In the genomic region with DNA sequence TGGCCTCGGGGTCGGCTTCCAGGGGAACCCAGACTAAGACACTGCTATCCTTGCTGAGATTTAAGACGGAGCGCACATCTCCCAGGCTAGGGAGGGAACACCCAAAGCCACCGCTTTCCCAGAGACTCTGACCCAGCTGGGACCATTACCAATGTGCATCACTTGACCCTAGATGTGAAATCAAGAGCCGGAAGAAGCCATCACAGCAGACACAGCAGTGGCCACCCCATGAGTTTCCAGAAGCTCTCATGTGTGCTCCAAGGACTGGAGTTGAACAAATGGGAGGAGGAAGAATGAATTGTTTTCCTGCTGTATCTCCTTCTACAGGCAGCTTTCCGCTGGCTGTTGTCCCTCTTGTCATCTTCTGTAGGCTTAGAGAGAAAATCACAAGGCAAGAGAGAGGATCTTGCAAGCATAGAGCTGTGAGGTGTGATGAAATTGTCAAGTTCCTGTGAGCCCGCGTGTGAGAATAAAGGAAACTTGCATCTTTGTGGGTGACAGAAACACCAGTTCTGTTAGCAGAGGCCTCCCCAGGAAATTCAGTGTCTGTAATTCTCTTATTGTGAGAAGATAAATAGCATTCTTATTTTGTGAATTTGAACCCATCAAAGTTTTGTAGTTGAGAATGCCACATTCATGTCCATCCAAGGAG, we compare ENCODE assay signal across 22 cellular contexts.
DNase-seq lines count a peak whose midpoint lies in the region; ATAC-seq and TF ChIP-seq lines count a peak whose summit lies in the region.
"Had no signal": no experiment of that assay in that cellular context is flagged by ENCODE, and none has a peak within 500 bp of the region (broad histone marks: within the 10 kb centered on the region; RNA-seq: fewer than 3 reads in every experiment).

No MANE protein-coding gene starts in this region.

- H3K9ac ChIP-seq in endodermal cell (ENCODE audit: extremely low read depth, low read length, poor library complexity, severe bottlenecking), result no peak overlapping the region

- intact Hi-C loops in Right ventricle myocardium superior (cut with DNase I), result no loop called here

- H3K27me3 ChIP-seq in endodermal cell (ENCODE audit: control insufficient read depth, insufficient read depth, low read length, poor library complexity, severe bottlenecking), result no peaks in the 10 kb centered on the region
- no peaks in the 10 kb centered on the region for H3K27me3 ChIP-seq in thymus (ENCODE audit: control insufficient read depth, insufficient read depth)

- peaks cover 15% of the 10 kb centered on the region for H3K4me1 Mint-ChIP-seq in activated T-cell treated with anti-CD3 and anti-CD28 coated beads, Interleukin-2, amount 50 U/mL, for 24 hours (ENCODE audit: low read depth)
- H3K4me1 Mint-ChIP-seq in endodermal cell, result peaks cover 12% of the 10 kb centered on the region
- H3K4me1 Mint-ChIP-seq: activated CD4-positive, alpha-beta memory T cell treated with anti-CD3 and anti-CD28 coated beads, Interleukin-2, amount 10 ng/mL, durations not matched to agents 7 days and 5 days had no signal

- no peak overlapping the region for H3K4me3 Mint-ChIP-seq in activated T-cell treated with anti-CD3 and anti-CD28 coated beads, Interleukin-2, amount 50 U/mL, for 24 hours
- H3K4me3 Mint-ChIP-seq in endodermal cell, result no peak overlapping the region
- H3K4me3 Mint-ChIP-seq: activated CD4-positive, alpha-beta memory T cell treated with anti-CD3 and anti-CD28 coated beads, Interleukin-2, amount 10 ng/mL, durations not matched to agents 7 days and 5 days; WTC11 had no signal

- no peaks in the 10 kb centered on the region for H3K36me3 Mint-ChIP-seq in activated T-cell treated with anti-CD3 and anti-CD28 coated beads, Interleukin-2, amount 50 U/mL, for 24 hours (ENCODE audit: low read depth)
- H3K36me3 Mint-ChIP-seq in endodermal cell (ENCODE audit: low read depth), result no peaks in the 10 kb centered on the region
- H3K36me3 Mint-ChIP-seq: WTC11 had no signal

- H3K36me3 ChIP-seq in endodermal cell (ENCODE audit: control insufficient read depth, insufficient read depth, low read length) (no peaks in the 10 kb centered on the region), thymus (ENCODE audit: control insufficient read depth, insufficient read depth) (no peaks in the 10 kb centered on the region)
- H3K36me3 ChIP-seq: gastroesophageal sphincter had no signal

- no peak for TF ChIP-seq CTCF in endodermal cell (conservative IDR thresholded peaks at IDR 0.05)

- H3K4me1 ChIP-seq in endodermal cell (ENCODE audit: control insufficient read depth, insufficient read depth, low read length) (peaks cover 4% of the 10 kb centered on the region), thymus (ENCODE audit: control insufficient read depth, insufficient read depth, low read length) (peaks cover 46% of the 10 kb centered on the region)
- H3K4me1 ChIP-seq: A549, gastroesophageal sphincter, psoas muscle had no signal

- no peaks in the 10 kb centered on the region for H3K27me3 Mint-ChIP-seq in activated T-cell treated with anti-CD3 and anti-CD28 coated beads, Interleukin-2, amount 50 U/mL, for 24 hours
- no peaks in the 10 kb centered on the region for H3K27me3 Mint-ChIP-seq in endodermal cell (ENCODE audit: insufficient read depth)
- H3K27me3 Mint-ChIP-seq: activated CD4-positive, alpha-beta memory T cell treated with anti-CD3 and anti-CD28 coated beads, Interleukin-2, amount 10 ng/mL, durations not matched to agents 7 days and 5 days had no signal

- H3K27ac Mint-ChIP-seq in activated T-cell treated with anti-CD3 and anti-CD28 coated beads, Interleukin-2, amount 50 U/mL, for 24 hours, result peak overlapping the region; percentile 12
- H3K27ac Mint-ChIP-seq in endodermal cell, result no peak overlapping the region
- H3K27ac Mint-ChIP-seq: activated CD4-positive, alpha-beta memory T cell treated with anti-CD3 and anti-CD28 coated beads, Interleukin-2, amount 10 ng/mL, durations not matched to agents 7 days and 5 days; WTC11 had no signal

- no peak overlapping the region for H3K4me3 ChIP-seq in endodermal cell (ENCODE audit: low read length)
- no peak overlapping the region for H3K4me3 ChIP-seq in thymus (ENCODE audit: low read length)
- H3K4me3 ChIP-seq: A549, coronary artery, gastroesophageal sphincter, psoas muscle had no signal

- WGBS in endodermal cell (ENCODE audit: insufficient coverage in 1 of 2, insufficient read length in 1 of 2), 2 experiments, result 90 to 92% methylated on average over 7 to 9 of the region's 9 CpGs
- 73% methylated on average over 9 of the region's 9 CpGs for WGBS in thymus

- ATAC-seq in HG03378 (IDR thresholded peaks at IDR 0.05; ENCODE audit: unreplicated experiment) (no peak), Right ventricle myocardium superior (ENCODE audit: poor library complexity) (no peak)
- ATAC-seq: A549, gastroesophageal sphincter, psoas muscle, SK-N-SH treated with all-trans-retinoic acid at 6 μM for 48 hours had no signal

- no peak for DNase-seq in activated T-cell treated with anti-CD3 and anti-CD28 coated beads, Interleukin-2, amount 50 U/mL, for 24 hours
- DNase-seq in activated T-cell treated with anti-CD3 and anti-CD28 coated beads, Interleukin-2, amount 50 U/mL, for 48 hours, result no peak
- DNase-seq in MV-4-11 (lab: John Stamatoyannopoulos, UW) (peak; percentile 80), endodermal cell (peak; percentile 13), Right ventricle myocardium superior (no peak)
- no peak for DNase-seq in activated CD4-positive, CD25-positive, alpha-beta regulatory T cell treated with anti-CD3 and anti-CD28 coated beads, Interleukin-2, amount 50 U/mL, for 72 hours
- DNase-seq: activated CD4-positive, alpha-beta memory T cell treated with anti-CD3 and anti-CD28 coated beads, Interleukin-2, amount 10 ng/mL, durations not matched to agents 7 days and 5 days; activated naive CD4-positive, alpha-beta T cell treated with Interleukin-2 at 50 U/mL for 16 hours; activated T-cell treated with anti-CD3 and anti-CD28 coated beads for 4 hours; Calu3; H7; NCI-H1092; NCI-H1930; NCI-H526 treated with DMSO at 0.1 percent for 48 hours; psoas muscle had no signal

- no peaks in the 10 kb centered on the region for H3K9me3 ChIP-seq in endodermal cell (ENCODE audit: control insufficient read depth, low read length)
- no peaks in the 10 kb centered on the region for H3K9me3 ChIP-seq in thymus (ENCODE audit: control insufficient read depth)
- H3K9me3 ChIP-seq: gastroesophageal sphincter, psoas muscle had no signal

- H3K9me3 Mint-ChIP-seq in activated T-cell treated with anti-CD3 and anti-CD28 coated beads, Interleukin-2, amount 50 U/mL, for 24 hours, result no peaks in the 10 kb centered on the region
- no peaks in the 10 kb centered on the region for H3K9me3 Mint-ChIP-seq in endodermal cell
- H3K9me3 Mint-ChIP-seq: WTC11 had no signal

- no peak overlapping the region for H3K27ac ChIP-seq in endodermal cell (ENCODE audit: low read depth, low read length)
- peak overlapping the region; percentile 87 for H3K27ac ChIP-seq in thymus (ENCODE audit: low read depth)
- H3K27ac ChIP-seq: A549, coronary artery, gastroesophageal sphincter, psoas muscle had no signal

Comparison
In these comparisons a context has a peak if more than half of its experiments do, and no peak if none do; other contexts are left out.
1. DNase-seq: peak in MV-4-11 (single experiment) and endodermal cell (single experiment); none in activated T-cell treated with anti-CD3 and anti-CD28 coated beads, Interleukin-2, amount 50 U/mL, for 24 hours (single experiment), activated T-cell treated with anti-CD3 and anti-CD28 coated beads, Interleukin-2, amount 50 U/mL, for 48 hours (0 of 2), activated CD4-positive, CD25-positive, alpha-beta regulatory T cell treated with anti-CD3 and anti-CD28 coated beads, Interleukin-2, amount 50 U/mL, for 72 hours (single experiment) and Right ventricle myocardium superior (single experiment).